9 cellular contexts compared by ENCODE assay signal in the genomic region with DNA sequence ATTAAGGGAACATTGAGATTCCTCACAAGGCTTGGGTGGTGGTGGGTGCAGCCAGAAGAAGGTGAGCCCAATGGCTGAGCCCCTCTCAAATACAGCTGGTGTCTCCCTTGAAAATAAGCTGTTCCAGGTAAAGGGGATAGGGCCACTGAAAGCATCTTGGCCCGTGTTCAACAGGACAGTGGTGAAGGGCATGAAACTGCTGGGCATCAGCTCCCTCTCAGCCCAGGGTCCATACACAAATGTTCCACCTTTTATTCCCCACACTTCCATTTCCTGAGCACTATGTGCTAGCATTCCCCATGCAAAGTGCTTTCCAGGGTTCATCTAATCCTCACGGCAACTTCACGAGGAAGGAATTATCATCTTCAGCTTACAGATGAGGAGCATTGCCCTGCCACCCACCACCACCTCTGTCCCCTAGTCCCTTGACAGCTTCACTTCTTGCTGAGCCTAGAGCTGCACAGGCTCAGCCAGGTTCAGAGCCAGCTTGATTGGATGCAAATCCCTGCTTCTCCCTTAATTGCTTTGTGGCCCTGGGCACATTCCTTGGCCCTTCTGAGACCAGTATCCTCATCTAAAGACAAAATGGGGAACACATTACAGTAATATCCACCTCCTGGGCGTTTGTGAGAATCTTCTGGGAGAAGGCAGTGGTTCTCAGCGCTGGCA. TPM values are rescaled to one million over a fixed set of nuclear protein-coding genes. Genes with fewer than 3 reads are reported as not detected.
A peak's percentile ranks its signal among the peaks of the same experiment; 100 is the strongest.
DNase-seq lines count a peak whose midpoint lies in the region; ATAC-seq and TF ChIP-seq lines count a peak whose summit lies in the region.
"Had no signal": no experiment of that assay in that cellular context is flagged by ENCODE, and none has a peak within 500 bp of the region (broad histone marks: within the 10 kb centered on the region; RNA-seq: fewer than 3 reads in every experiment).

No MANE protein-coding gene starts in this region.

- intact Hi-C loops in activated CD4-positive, alpha-beta memory T cell treated with anti-CD3 and anti-CD28 coated beads for 36 hours (cut with micrococcal nuclease), result no loop called here
- intact Hi-C loops in activated CD8-positive, alpha-beta T cell treated with anti-CD3 and anti-CD28 coated beads for 36 hours (cut with micrococcal nuclease), result no loop called here
- intact Hi-C loops in left ventricle myocardium inferior (cut with micrococcal nuclease), result no loop called here

- H3K27me3 ChIP-seq in left ventricle myocardium inferior (ENCODE audit: low read depth), result no peaks in the 10 kb centered on the region

- H3K9me3 Mint-ChIP-seq in activated CD4-positive, alpha-beta memory T cell treated with anti-CD3 and anti-CD28 coated beads, Interleukin-2, amount 10 ng/mL, durations not matched to agents 7 days and 5 days, result no peaks in the 10 kb centered on the region
- no peaks in the 10 kb centered on the region for H3K9me3 Mint-ChIP-seq in activated CD4-positive, alpha-beta memory T cell treated with anti-CD3 and anti-CD28 coated beads for 36 hours
- H3K9me3 Mint-ChIP-seq in activated CD8-positive, alpha-beta T cell treated with anti-CD3 and anti-CD28 coated beads for 36 hours, result no peaks in the 10 kb centered on the region
- no peaks in the 10 kb centered on the region for H3K9me3 Mint-ChIP-seq in stimulated activated naive B cell treated with anti-CD40 and anti-IgM and Interleukin-4, amounts not matched to agents 10 μg/mL and 1 μg/mL and 100 μg/mL, for 72 hours

- CTCF ChIA-PET in activated CD4-positive, alpha-beta memory T cell treated with anti-CD3 and anti-CD28 coated beads, Interleukin-2, amount 10 ng/mL, durations not matched to agents 7 days and 5 days (lab: Charles Lee), result interaction anchor here (1.4 kb wide), 1 partner anchor 9 kb away, joined by 4 read pairs; the partner anchor contains the start of gene TAGLN2
- CTCF ChIA-PET in activated CD4-positive, alpha-beta memory T cell treated with anti-CD3 and anti-CD28 coated beads for 36 hours (lab: Charles Lee), result no interaction called here
- CTCF ChIA-PET in activated CD8-positive, alpha-beta T cell treated with anti-CD3 and anti-CD28 coated beads for 36 hours (lab: Charles Lee), result interaction anchor here (0.9 to 2.6 kb wide), 3 partner anchors 8 to 91 kb away, joined by 3 to 11 read pairs (median 3); partner anchors contain the start of gene IGSF9

- no peak for TF ChIP-seq CTCF in activated CD8-positive, alpha-beta T cell treated with anti-CD3 and anti-CD28 coated beads for 36 hours (IDR thresholded peaks at IDR 0.05)
- no peak for TF ChIP-seq CTCF in left ventricle myocardium inferior (IDR thresholded peaks at IDR 0.05; ENCODE audit: borderline replicate concordance)

- H3K36me3 ChIP-seq in left ventricle myocardium inferior, result peaks cover 44% of the 10 kb centered on the region

- H3K4me1 ChIP-seq in left ventricle myocardium inferior, result peaks cover 72% of the 10 kb centered on the region

- peaks cover 80% of the 10 kb centered on the region for H3K4me1 Mint-ChIP-seq in activated CD4-positive, alpha-beta memory T cell treated with anti-CD3 and anti-CD28 coated beads, Interleukin-2, amount 10 ng/mL, durations not matched to agents 7 days and 5 days
- peaks cover 57% of the 10 kb centered on the region for H3K4me1 Mint-ChIP-seq in activated CD4-positive, alpha-beta memory T cell treated with anti-CD3 and anti-CD28 coated beads for 36 hours (ENCODE audit: low read depth)
- peaks cover 66% of the 10 kb centered on the region for H3K4me1 Mint-ChIP-seq in activated CD8-positive, alpha-beta T cell treated with anti-CD3 and anti-CD28 coated beads for 36 hours (ENCODE audit: low read depth)
- H3K4me1 Mint-ChIP-seq in stimulated activated naive B cell treated with anti-CD40 and anti-IgM and Interleukin-4, amounts not matched to agents 10 μg/mL and 1 μg/mL and 100 μg/mL, for 72 hours, result peaks cover 55 to 78% of the 10 kb centered on the region in 2 donors

- peak overlapping the region; percentile 36 for H3K27ac Mint-ChIP-seq in activated CD4-positive, alpha-beta memory T cell treated with anti-CD3 and anti-CD28 coated beads, Interleukin-2, amount 10 ng/mL, durations not matched to agents 7 days and 5 days
- no peak overlapping the region for H3K27ac Mint-ChIP-seq in activated CD4-positive, alpha-beta memory T cell treated with anti-CD3 and anti-CD28 coated beads for 36 hours
- H3K27ac Mint-ChIP-seq in activated CD8-positive, alpha-beta T cell treated with anti-CD3 and anti-CD28 coated beads for 36 hours, result peak overlapping the region; percentile 7
- H3K27ac Mint-ChIP-seq in stimulated activated naive B cell treated with anti-CD40 and anti-IgM and Interleukin-4, amounts not matched to agents 10 μg/mL and 1 μg/mL and 100 μg/mL, for 72 hours, result peak overlapping the region; percentile 49

- DNase-seq in activated CD4-positive, alpha-beta memory T cell treated with anti-CD3 and anti-CD28 coated beads, Interleukin-2, amount 10 ng/mL, durations not matched to agents 7 days and 5 days, result no peak
- no peak for DNase-seq in activated CD4-positive, alpha-beta memory T cell treated with anti-CD3 and anti-CD28 coated beads for 36 hours
- DNase-seq in activated CD8-positive, alpha-beta T cell treated with anti-CD3 and anti-CD28 coated beads for 36 hours, result no peak
- DNase-seq in left ventricle myocardium inferior (no peak), HT-29 (ENCODE audit: low spot score) (no peak)
- no peak for DNase-seq in stimulated activated naive B cell treated with anti-CD40 and anti-IgM and Interleukin-4, amounts not matched to agents 10 μg/mL and 1 μg/mL and 100 μg/mL, for 72 hours
- DNase-seq in activated CD4-positive, alpha-beta T cell treated with anti-CD3 and anti-CD28 coated beads for 4 hours, result no peak
- DNase-seq: SHP77 treated with DMSO at 0.1 percent for 48 hours had no signal

- POLR2A ChIA-PET in activated CD4-positive, alpha-beta memory T cell treated with anti-CD3 and anti-CD28 coated beads, Interleukin-2, amount 10 ng/mL, durations not matched to agents 7 days and 5 days (lab: Charles Lee), result interaction anchor here (1.3 to 2.7 kb wide), 3 partner anchors 9 to 15 kb away, joined by 3 to 26 read pairs (median 4); partner anchors contain the start of gene TAGLN2
- POLR2A ChIA-PET in activated CD4-positive, alpha-beta memory T cell treated with anti-CD3 and anti-CD28 coated beads for 36 hours (lab: Charles Lee), result interaction anchor here (3.7 kb wide), 1 partner anchor 8 kb away, joined by 29 read pairs; the partner anchor contains the start of gene TAGLN2
- POLR2A ChIA-PET in activated CD8-positive, alpha-beta T cell treated with anti-CD3 and anti-CD28 coated beads for 36 hours (lab: Charles Lee), result interaction anchor here (1.0 to 4.2 kb wide), 6 partner anchors 8 to 105 kb away, joined by 3 to 56 read pairs (median 4); partner anchors contain the start of gene TAGLN2

- peaks cover 62% of the 10 kb centered on the region for H3K36me3 Mint-ChIP-seq in activated CD4-positive, alpha-beta memory T cell treated with anti-CD3 and anti-CD28 coated beads, Interleukin-2, amount 10 ng/mL, durations not matched to agents 7 days and 5 days (ENCODE audit: low read depth)
- peaks cover 38% of the 10 kb centered on the region for H3K36me3 Mint-ChIP-seq in activated CD4-positive, alpha-beta memory T cell treated with anti-CD3 and anti-CD28 coated beads for 36 hours
- H3K36me3 Mint-ChIP-seq in activated CD8-positive, alpha-beta T cell treated with anti-CD3 and anti-CD28 coated beads for 36 hours (ENCODE audit: low read depth), result peaks cover 41% of the 10 kb centered on the region
- H3K36me3 Mint-ChIP-seq in stimulated activated naive B cell treated with anti-CD40 and anti-IgM and Interleukin-4, amounts not matched to agents 10 μg/mL and 1 μg/mL and 100 μg/mL, for 72 hours, result peaks cover 34 to 66% of the 10 kb centered on the region in 2 donors

- H3K4me3 ChIP-seq in left ventricle myocardium inferior, result no peak overlapping the region

- no peaks in the 10 kb centered on the region for H3K9me3 ChIP-seq in left ventricle myocardium inferior (replicated peaks)

- no peaks in the 10 kb centered on the region for H3K27me3 Mint-ChIP-seq in activated CD4-positive, alpha-beta memory T cell treated with anti-CD3 and anti-CD28 coated beads, Interleukin-2, amount 10 ng/mL, durations not matched to agents 7 days and 5 days
- no peaks in the 10 kb centered on the region for H3K27me3 Mint-ChIP-seq in activated CD4-positive, alpha-beta memory T cell treated with anti-CD3 and anti-CD28 coated beads for 36 hours
- H3K27me3 Mint-ChIP-seq in activated CD8-positive, alpha-beta T cell treated with anti-CD3 and anti-CD28 coated beads for 36 hours, result no peaks in the 10 kb centered on the region
- H3K27me3 Mint-ChIP-seq in stimulated activated naive B cell treated with anti-CD40 and anti-IgM and Interleukin-4, amounts not matched to agents 10 μg/mL and 1 μg/mL and 100 μg/mL, for 72 hours, result no peaks in the 10 kb centered on the region

- no peak overlapping the region for H3K4me3 Mint-ChIP-seq in activated CD4-positive, alpha-beta memory T cell treated with anti-CD3 and anti-CD28 coated beads, Interleukin-2, amount 10 ng/mL, durations not matched to agents 7 days and 5 days
- H3K4me3 Mint-ChIP-seq in activated CD4-positive, alpha-beta memory T cell treated with anti-CD3 and anti-CD28 coated beads for 36 hours, result no peak overlapping the region
- H3K4me3 Mint-ChIP-seq in activated CD8-positive, alpha-beta T cell treated with anti-CD3 and anti-CD28 coated beads for 36 hours, result no peak overlapping the region
- no peak overlapping the region for H3K4me3 Mint-ChIP-seq in stimulated activated naive B cell treated with anti-CD40 and anti-IgM and Interleukin-4, amounts not matched to agents 10 μg/mL and 1 μg/mL and 100 μg/mL, for 72 hours

- no peak for ATAC-seq in activated CD8-positive, alpha-beta T cell treated with anti-CD3 and anti-CD28 coated beads for 36 hours
- ATAC-seq in stimulated activated naive B cell treated with anti-CD40 and anti-IgM and Interleukin-4, amounts not matched to agents 10 μg/mL and 1 μg/mL and 100 μg/mL, for 72 hours (replicated peaks), result no peak
- no peak for ATAC-seq in GM18907 (IDR thresholded peaks at IDR 0.05; ENCODE audit: unreplicated experiment)

- H3K27ac ChIP-seq in left ventricle myocardium inferior (replicated peaks), result peak overlapping the region; percentile 63

RNA-seq across cellular contexts. Expression of gene TAGLN2, which starts 9.6 kb away (rescaled TPM):
- 100 to 1,000 TPM; 548 to 554 TPM for total RNA-seq in activated CD4-positive, alpha-beta memory T cell treated with anti-CD3 and anti-CD28 coated beads, Interleukin-2, amount 10 ng/mL, durations not matched to agents 7 days and 5 days
- total RNA-seq in activated CD4-positive, alpha-beta memory T cell treated with anti-CD3 and anti-CD28 coated beads for 36 hours, result 100 to 1,000 TPM; 597 to 607 TPM
- total RNA-seq in activated CD8-positive, alpha-beta T cell treated with anti-CD3 and anti-CD28 coated beads for 36 hours, result 100 to 1,000 TPM; 475 to 482 TPM
- 110 TPM for total RNA-seq in left ventricle myocardium inferior
- 778 and 828 TPM in 2 replicates for total RNA-seq in HT-29 (2014; rRNA removed; shearing (Covaris generic))

RNA-seq across cellular contexts. Expression of gene CFAP45, which starts 15.7 kb away (rescaled TPM):
- 1 to 10 TPM; 1.0 to 1.3 TPM for total RNA-seq in activated CD4-positive, alpha-beta memory T cell treated with anti-CD3 and anti-CD28 coated beads, Interleukin-2, amount 10 ng/mL, durations not matched to agents 7 days and 5 days
- 1 to 10 TPM; 2.1 to 2.2 TPM for total RNA-seq in activated CD4-positive, alpha-beta memory T cell treated with anti-CD3 and anti-CD28 coated beads for 36 hours
- 1 to 10 TPM; 1.3 to 1.4 TPM for total RNA-seq in activated CD8-positive, alpha-beta T cell treated with anti-CD3 and anti-CD28 coated beads for 36 hours
- total RNA-seq in left ventricle myocardium inferior, result 1.1 TPM
- total RNA-seq in HT-29 (2014; rRNA removed; shearing (Covaris generic)), result 0.76 TPM in 1 of 2 replicates, not detected in the other

RNA-seq across cellular contexts. Expression of gene IGSF9, which starts 29.7 kb away (rescaled TPM):
- total RNA-seq in activated CD4-positive, alpha-beta memory T cell treated with anti-CD3 and anti-CD28 coated beads, Interleukin-2, amount 10 ng/mL, durations not matched to agents 7 days and 5 days, result not detected
- under 1 TPM in 1 of 2 experiments, not detected in 1; 0.05 TPM for total RNA-seq in activated CD4-positive, alpha-beta memory T cell treated with anti-CD3 and anti-CD28 coated beads for 36 hours
- total RNA-seq in activated CD8-positive, alpha-beta T cell treated with anti-CD3 and anti-CD28 coated beads for 36 hours, result under 1 TPM in 1 of 2 experiments, not detected in 1; 0.07 TPM
- total RNA-seq in left ventricle myocardium inferior, result 0.25 TPM
- 5.9 and 6.5 TPM in 2 replicates for total RNA-seq in HT-29 (2014; rRNA removed; shearing (Covaris generic))

RNA-seq across cellular contexts. Expression of gene SLAMF9, which starts 38.3 kb away (rescaled TPM):
- total RNA-seq in activated CD4-positive, alpha-beta memory T cell treated with anti-CD3 and anti-CD28 coated beads, Interleukin-2, amount 10 ng/mL, durations not matched to agents 7 days and 5 days, result not detected
- not detected for total RNA-seq in activated CD4-positive, alpha-beta memory T cell treated with anti-CD3 and anti-CD28 coated beads for 36 hours
- total RNA-seq in activated CD8-positive, alpha-beta T cell treated with anti-CD3 and anti-CD28 coated beads for 36 hours, result not detected
- total RNA-seq in left ventricle myocardium inferior, result not detected
- not detected in 2 replicates for total RNA-seq in HT-29 (2014; rRNA removed; shearing (Covaris generic))

RNA-seq across cellular contexts. Expression of gene VSIG8, which starts 53.2 kb away (rescaled TPM):
- not detected for total RNA-seq in activated CD4-positive, alpha-beta memory T cell treated with anti-CD3 and anti-CD28 coated beads, Interleukin-2, amount 10 ng/mL, durations not matched to agents 7 days and 5 days
- total RNA-seq in activated CD4-positive, alpha-beta memory T cell treated with anti-CD3 and anti-CD28 coated beads for 36 hours, result not detected
- not detected for total RNA-seq in activated CD8-positive, alpha-beta T cell treated with anti-CD3 and anti-CD28 coated beads for 36 hours
- total RNA-seq in left ventricle myocardium inferior, result not detected
- 0.13 and 0.44 TPM in 2 replicates for total RNA-seq in HT-29 (2014; rRNA removed; shearing (Covaris generic))
